ENCODE assay signal across 9 cellular contexts in the genomic region with DNA sequence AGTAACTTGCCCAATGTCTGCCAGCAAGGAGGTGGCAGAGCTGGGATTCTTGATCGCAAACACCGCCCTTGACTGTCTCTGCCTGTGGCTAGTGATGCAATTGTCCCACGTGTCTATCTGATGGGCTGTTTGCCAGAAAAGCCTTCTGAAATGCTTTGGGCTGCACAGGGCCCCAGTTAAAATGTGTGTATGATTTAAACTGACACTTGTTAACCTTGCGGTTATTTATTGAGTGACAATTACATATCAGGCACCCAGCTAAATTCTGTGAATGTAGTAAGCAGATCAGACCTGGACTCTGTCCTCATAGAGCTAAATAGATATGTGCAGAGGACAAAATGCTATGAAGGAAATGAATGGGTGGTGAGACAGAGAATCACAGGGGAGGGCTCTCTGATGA. TPM values are rescaled to one million over a fixed set of nuclear protein-coding genes. Genes with fewer than 3 reads are reported as not detected.
DNase-seq lines count a peak whose midpoint lies in the region; ATAC-seq and TF ChIP-seq lines count a peak whose summit lies in the region.
"Had no signal": no experiment of that assay in that cellular context is flagged by ENCODE, and none has a peak within 500 bp of the region (broad histone marks: within the 10 kb centered on the region; RNA-seq: fewer than 3 reads in every experiment).

No MANE protein-coding gene starts in this region.

- TF ChIP-seq EP300 in gastroesophageal sphincter (IDR thresholded peaks at IDR 0.05) = no peak

- H4K8ac ChIP-seq in mesendoderm (ENCODE audit: low read depth, low read length) = no peak overlapping the region

- no peak overlapping the region for H3K4me3 ChIP-seq in gastroesophageal sphincter
- H3K4me3 ChIP-seq in mesendoderm (ENCODE audit: low read length) = no peak overlapping the region
- H3K4me3 ChIP-seq: psoas muscle had no signal

- H3K4me2 ChIP-seq in mesendoderm (ENCODE audit: low read length) = no peak overlapping the region

- no peak overlapping the region for H2BK5ac ChIP-seq in mesendoderm (ENCODE audit: low read length)

- no peak for TF ChIP-seq CTCF in gastroesophageal sphincter (IDR thresholded peaks at IDR 0.05)

- ATAC-seq in gastroesophageal sphincter = peak; percentile 47
- ATAC-seq in GM19467 (IDR thresholded peaks at IDR 0.05; ENCODE audit: unreplicated experiment) = no peak
- ATAC-seq in HG02571 (IDR thresholded peaks at IDR 0.05; ENCODE audit: unreplicated experiment) = no peak

- no peak overlapping the region for H3K18ac ChIP-seq in mesendoderm (ENCODE audit: low read length)

- H3K36me3 ChIP-seq in gastroesophageal sphincter (no peaks in the 10 kb centered on the region), mesendoderm (ENCODE audit: control insufficient read depth, insufficient read depth, low read length) (no peaks in the 10 kb centered on the region)

- H3K79me1 ChIP-seq in mesendoderm (ENCODE audit: low read length) = no peaks in the 10 kb centered on the region

- no peak overlapping the region for H3K23ac ChIP-seq in mesendoderm (ENCODE audit: low read length)

- no peak overlapping the region for H3K9ac ChIP-seq in mesendoderm (ENCODE audit: low read length)

- no peak overlapping the region for H3K4ac ChIP-seq in mesendoderm (ENCODE audit: low read depth, low read length)

- no peak overlapping the region for H3K56ac ChIP-seq in mesendoderm (ENCODE audit: low read length)

- H3K4me1 ChIP-seq in gastroesophageal sphincter (no peaks in the 10 kb centered on the region), mesendoderm (ENCODE audit: control insufficient read depth, low read depth, low read length) (no peaks in the 10 kb centered on the region)
- H3K4me1 ChIP-seq: psoas muscle had no signal

- no peak overlapping the region for H2AK5ac ChIP-seq in mesendoderm (ENCODE audit: low read length)

- peak; percentile 7 for DNase-seq in G401 (ENCODE audit: low spot score)
- peak; percentile 56 for DNase-seq in NCI-H460 (ENCODE audit: extremely low read depth, low read depth)
- peak; percentile 18 for DNase-seq in activated CD8-positive, alpha-beta memory T cell treated with anti-CD3 and anti-CD28 coated beads, Interleukin-2, amount 50 U/mL, for 24 hours (ENCODE audit: extremely low read depth)
- DNase-seq in stimulated activated CD4-positive, alpha-beta T cell treated with anti-CD3 and anti-CD28 coated beads, Interleukin-2, amount 100 ng/mL, for 48 hours = peak; percentile 34 to 46
- DNase-seq in mesendoderm = no peak

- TF ChIP-seq POLR2A in gastroesophageal sphincter (IDR thresholded peaks at IDR 0.05) = no peak

- 34 to 52% methylated on average over 3 to 4 of the region's 4 CpGs for WGBS in gastroesophageal sphincter (ENCODE audit: low coverage in 1 of 2), 2 donors
- WGBS in mesendoderm (ENCODE audit: extremely low coverage, insufficient coverage, low lambda C conversion rate) = no CpG with 5 or more reads among the region's 4 CpGs

- in situ Hi-C loops in G401 (cut with HindIII; ENCODE audit: low sequenced_read_pairs) = no loop called here

- no peak overlapping the region for H3K27ac ChIP-seq in gastroesophageal sphincter
- no peak overlapping the region for H3K27ac ChIP-seq in mesendoderm (ENCODE audit: low read depth, low read length)
- H3K27ac ChIP-seq: psoas muscle had no signal

- H3K27me3 ChIP-seq in gastroesophageal sphincter (no peaks in the 10 kb centered on the region), mesendoderm (ENCODE audit: insufficient read depth, low read length, poor library complexity) (no peaks in the 10 kb centered on the region)

- H2BK15ac ChIP-seq in mesendoderm (replicated peaks; ENCODE audit: low read depth) = no peak overlapping the region

- H3K79me2 ChIP-seq in mesendoderm (ENCODE audit: control insufficient read depth, insufficient read depth, low read length) = no peaks in the 10 kb centered on the region

- no peak overlapping the region for H4K5ac ChIP-seq in mesendoderm (ENCODE audit: low read length)

- H3K9me3 ChIP-seq in gastroesophageal sphincter = peaks cover 0 to 18% (median 0%) of the 10 kb centered on the region in 3 donors
- H3K9me3 ChIP-seq: psoas muscle had no signal

- H2BK120ac ChIP-seq in mesendoderm (ENCODE audit: low read depth, low read length) = no peak overlapping the region

RNA-seq across cellular contexts. Expression of a gene that starts 11.6 kb away (rescaled TPM):
- not detected in 2 replicates for total RNA-seq in G401 (2014; rRNA removed; shearing (Covaris generic))
- not detected in 2 replicates for total RNA-seq in NCI-H460 (2014; rRNA removed; shearing (Covaris generic))
- polyA plus RNA-seq in NCI-H460 (2014; cell fraction: nucleus; rRNA removed) = not detected in 2 replicates
- not detected for total RNA-seq in gastroesophageal sphincter
- 0.01 TPM for polyA plus RNA-seq in mesendoderm (2013, experiment 1 of 2)
- 0.03 TPM for polyA plus RNA-seq in mesendoderm (2013, experiment 2 of 2)
- total RNA-seq: psoas muscle had no signal
- polyA plus RNA-seq: psoas muscle had no signal
